17 cellular contexts compared by ENCODE assay signal in genomic region chr20:39070484-39071231, GRCh38.
DNase-seq lines count a peak whose midpoint lies in the region; ATAC-seq, FAIRE-seq and TF ChIP-seq lines count a peak whose summit lies in the region.
"Had no signal": no experiment of that assay in that cellular context is flagged by ENCODE, and none has a peak within 500 bp of the region (broad histone marks: within the 10 kb centered on the region; RNA-seq: fewer than 3 reads in every experiment).

No MANE protein-coding gene starts in this region.

- H3K27me3 ChIP-seq in astrocyte (ENCODE audit: insufficient read depth, low read length): peaks cover 3% of the 10 kb centered on the region
- H3K27me3 ChIP-seq: Peyer's patch had no signal

- H3K9me3 ChIP-seq in astrocyte (ENCODE audit: insufficient read depth, low read depth, low read length): no peaks in the 10 kb centered on the region
- H3K9me3 ChIP-seq: Peyer's patch had no signal

- TF ChIP-seq CTCF in astrocyte (IDR thresholded peaks at IDR 0.05; ENCODE audit: insufficient read depth, low read depth, low read length): no peak

- H3K4me1 Mint-ChIP-seq in astrocyte (ENCODE audit: low read depth, unreplicated experiment): no peaks in the 10 kb centered on the region

- no peak overlapping the region for H3K9ac ChIP-seq in astrocyte (ENCODE audit: low read length)

- H3K27ac ChIP-seq in astrocyte (ENCODE audit: low read depth, low read length): no peak overlapping the region
- H3K27ac ChIP-seq: Peyer's patch, stomach had no signal

- peaks cover 2% of the 10 kb centered on the region for H3K4me1 ChIP-seq in astrocyte (ENCODE audit: insufficient read depth, low read length)
- H3K4me1 ChIP-seq: HAP-1, Peyer's patch, stomach had no signal

- H3K36me3 Mint-ChIP-seq in astrocyte (ENCODE audit: low read depth, unreplicated experiment): no peaks in the 10 kb centered on the region

- ATAC-seq in HG02798 (IDR thresholded peaks at IDR 0.05; ENCODE audit: poor library complexity, unreplicated experiment) (no peak), GM21528 (IDR thresholded peaks at IDR 0.05; ENCODE audit: low FRiP score, unreplicated experiment) (no peak)

- no peak overlapping the region for H3K4me3 Mint-ChIP-seq in astrocyte (ENCODE audit: unreplicated experiment)
- H3K4me3 Mint-ChIP-seq: T-helper 2 cell treated with Interferon-gamma antibody and Interleukin-4, amounts not matched to agents 5 μg/mL and 100 μg/mL, for 36 hours had no signal

- H3K9me3 Mint-ChIP-seq in astrocyte (ENCODE audit: unreplicated experiment): peaks cover 11% of the 10 kb centered on the region
- H3K9me3 Mint-ChIP-seq: T-helper 2 cell treated with Interferon-gamma antibody and Interleukin-4, amounts not matched to agents 5 μg/mL and 100 μg/mL, for 36 hours had no signal

- H3K4me2 ChIP-seq in astrocyte (ENCODE audit: low read length): no peak overlapping the region

- H3K4me3 ChIP-seq in astrocyte (ENCODE audit: insufficient read depth, low read depth, low read length): no peak overlapping the region
- H3K4me3 ChIP-seq: HAP-1, Peyer's patch, stomach had no signal

- no peaks in the 10 kb centered on the region for H4K20me1 ChIP-seq in astrocyte (ENCODE audit: insufficient read depth, low read length)

- H3K36me3 ChIP-seq in astrocyte (ENCODE audit: insufficient read depth, low read length): no peaks in the 10 kb centered on the region
- H3K36me3 ChIP-seq: HAP-1, Peyer's patch, stomach had no signal

- H2AFZ ChIP-seq in astrocyte (ENCODE audit: low read depth, low read length): no peak overlapping the region

- no peaks in the 10 kb centered on the region for H3K79me2 ChIP-seq in astrocyte (ENCODE audit: insufficient read depth, low read length)

- FAIRE-seq in astrocyte (lab: Jason Lieb, UNC): peak; percentile 43

- H3K27me3 Mint-ChIP-seq in astrocyte (ENCODE audit: low read depth, unreplicated experiment): peaks cover 17% of the 10 kb centered on the region

- peak; percentile 85 for DNase-seq in AG20443 (ENCODE audit: low spot score)
- peak; percentile 63 for DNase-seq in HPDE6-E6E7 (ENCODE audit: extremely low spot score)
- DNase-seq in astrocyte (ENCODE audit: low read depth): peak; percentile 54
- DNase-seq in iris pigment epithelial cell (ENCODE audit: low read depth): peak; percentile 62
- no peak for DNase-seq in germinal center (ENCODE audit: low spot score)
- no peak for DNase-seq in LoVo (ENCODE audit: low spot score)
- DNase-seq: effector CD8-positive, alpha-beta T cell; Karpas-422; NCI-H2227 treated with DMSO at 0.1 percent for 48 hours; Peyer's patch; stimulated activated CD4-positive, alpha-beta T cell treated with anti-CD3 and anti-CD28 coated beads, Interleukin-4, amount 100 ng/mL, for 1 hour; stomach had no signal

- H3K27ac Mint-ChIP-seq in astrocyte (ENCODE audit: unreplicated experiment): no peak overlapping the region
- H3K27ac Mint-ChIP-seq: progenitor cell of endocrine pancreas; T-helper 2 cell treated with Interferon-gamma antibody and Interleukin-4, amounts not matched to agents 5 μg/mL and 100 μg/mL, for 36 hours had no signal

Comparison
In these comparisons a context has a peak if more than half of its experiments do, and no peak if none do; other contexts are left out.
1. DNase-seq: peak in AG20443 (single experiment), HPDE6-E6E7 (single experiment), astrocyte (single experiment) and iris pigment epithelial cell (single experiment); none in germinal center (single experiment) and LoVo (single experiment).